In genomic region chr2:173305303-173305702, GRCh38 we compare ENCODE assay signal across 27 cellular contexts.
"Had no signal": no experiment of that assay in that cellular context is flagged by ENCODE, and none has a peak within 500 bp of the region (broad histone marks: within the 10 kb centered on the region; RNA-seq: fewer than 3 reads in every experiment).

No MANE protein-coding gene starts in this region.

- H3K4me3 ChIP-seq: left ventricle myocardium inferior, neural progenitor cell, smooth muscle cell, tibial nerve, uterus had no signal

- DNase-seq: hypothalamus; immature natural killer cell; kidney; left colon; left ventricle myocardium inferior; naive thymus-derived CD8-positive, alpha-beta T cell; occipital lobe; retina; right cardiac atrium; stimulated activated CD4-positive, alpha-beta T cell treated with anti-CD3 and anti-CD28 coated beads, Interleukin-1b, Interleukin-23, amount 100 ng/mL, for 48 hours; stimulated activated CD4-positive, alpha-beta T cell treated with anti-CD3 and anti-CD28 coated beads, Interleukin-2, amount 100 ng/mL, for 48 hours; stimulated activated CD4-positive, alpha-beta T cell treated with anti-CD3 and anti-CD28 coated beads, Interleukin-4, amount 100 ng/mL, for 4 hours; stimulated activated CD8-positive, alpha-beta memory T cell treated with anti-CD3 and anti-CD28 coated beads, Interleukin-4, amount 100 ng/mL, for 48 hours; stimulated activated naive CD4-positive, alpha-beta T cell treated with Interleukin-2 at 50 U/mL for 16 hours; stimulated activated naive CD8-positive, alpha-beta T cell treated with anti-CD3 and anti-CD28 coated beads, Interleukin-15, amount 100 ng/mL, for 72 hours; substantia nigra; uterus had no signal

- H3K36me3 ChIP-seq: left ventricle myocardium inferior, neural progenitor cell, neutrophil, tibial nerve, uterus had no signal

- ATAC-seq: left colon; naive thymus-derived CD8-positive, alpha-beta T cell; right cardiac atrium; stimulated activated memory B cell treated with anti-CD40 and anti-IgM and Interleukin-4, amounts not matched to agents 10 μg/mL and 1 μg/mL and 100 μg/mL, for 72 hours; stimulated activated naive CD8-positive, alpha-beta T cell treated with anti-CD3 and anti-CD28 coated beads, Interleukin-15, amount 100 ng/mL, for 72 hours had no signal

- H3K27ac ChIP-seq: left ventricle myocardium inferior, neural progenitor cell, neutrophil, tibial nerve, uterus had no signal

- H3K4me3 Mint-ChIP-seq: immature natural killer cell; memory B cell; naive thymus-derived CD8-positive, alpha-beta T cell; nephron; neural progenitor cell; stimulated activated memory B cell treated with anti-CD40 and anti-IgM and Interleukin-4, amounts not matched to agents 10 μg/mL and 1 μg/mL and 100 μg/mL, for 72 hours; stimulated activated naive CD8-positive, alpha-beta T cell treated with anti-CD3 and anti-CD28 coated beads, Interleukin-15, amount 100 ng/mL, for 72 hours; type B pancreatic cell had no signal

- H3K4me2 ChIP-seq: neural progenitor cell, smooth muscle cell had no signal

- H3K27me3 Mint-ChIP-seq: progenitor cell of endocrine pancreas; stimulated activated naive CD8-positive, alpha-beta T cell treated with anti-CD3 and anti-CD28 coated beads, Interleukin-15, amount 100 ng/mL, for 72 hours; type B pancreatic cell had no signal

- H3K9ac ChIP-seq: neural progenitor cell had no signal

- FAIRE-seq: islet of Langerhans, kidney had no signal

- H3K27ac Mint-ChIP-seq: immature natural killer cell; memory B cell; naive thymus-derived CD8-positive, alpha-beta T cell; nephron; progenitor cell of endocrine pancreas; stimulated activated memory B cell treated with anti-CD40 and anti-IgM and Interleukin-4, amounts not matched to agents 10 μg/mL and 1 μg/mL and 100 μg/mL, for 72 hours; stimulated activated naive CD8-positive, alpha-beta T cell treated with anti-CD3 and anti-CD28 coated beads, Interleukin-15, amount 100 ng/mL, for 72 hours; type B pancreatic cell had no signal

- H3K4me1 ChIP-seq: left ventricle myocardium inferior, tibial nerve, uterus had no signal

- H3K27me3 ChIP-seq: neural progenitor cell, neutrophil, tibial nerve, uterus had no signal

- H2AFZ ChIP-seq: neural progenitor cell had no signal

- H3K36me3 Mint-ChIP-seq: immature natural killer cell; memory B cell; stimulated activated memory B cell treated with anti-CD40 and anti-IgM and Interleukin-4, amounts not matched to agents 10 μg/mL and 1 μg/mL and 100 μg/mL, for 72 hours had no signal

- H3K4me1 Mint-ChIP-seq: immature natural killer cell; naive thymus-derived CD8-positive, alpha-beta T cell; nephron; stimulated activated naive CD8-positive, alpha-beta T cell treated with anti-CD3 and anti-CD28 coated beads, Interleukin-15, amount 100 ng/mL, for 72 hours had no signal

- H3K9me3 ChIP-seq: neutrophil, uterus had no signal
